34 cellular contexts compared by ENCODE assay signal in genomic region chr2:38281095-38281742, GRCh38.
"Had no signal": no experiment of that assay in that cellular context is flagged by ENCODE, and none has a peak within 500 bp of the region (broad histone marks: within the 10 kb centered on the region; RNA-seq: fewer than 3 reads in every experiment).

No MANE protein-coding gene starts in this region.

- H3K27ac ChIP-seq: adrenal gland, body of pancreas, brain microvascular endothelial cell, breast epithelium, VCaP had no signal

- ATAC-seq: activated CD8-positive, alpha-beta T cell treated with anti-CD3 and anti-CD28 coated beads for 36 hours; activated naive CD4-positive, alpha-beta T cell treated with anti-CD3 and anti-CD28 coated beads, Interleukin-2, amount 50 U/mL, for 72 hours; activated T-cell treated with anti-CD3 and anti-CD28 coated beads, Interleukin-2, amount 50 U/mL, for 4 hours; activated T-cell treated with anti-CD3 and anti-CD28 coated beads, Interleukin-2, amount 50 U/mL, for 72 hours; activated T-helper 17 cell treated with anti-CD3 and anti-CD28 coated beads, Interleukin-2, amount 50 U/mL, for 72 hours; body of pancreas had no signal

- DNase-seq: activated B cell treated with CpG ODN at 0.5 μM for 24 hours; activated CD4-positive, alpha-beta memory T cell treated with anti-CD3 and anti-CD28 coated beads for 36 hours; activated CD4-positive, alpha-beta T cell treated with anti-CD3 and anti-CD28 coated beads for 4 hours; activated CD4-positive, alpha-beta T cell treated with anti-CD3 and anti-CD28 coated beads, Interleukin-2, amount 10 ng/mL, durations not matched to agents 24 days and 14 days; activated CD4-positive, alpha-beta T cell treated with anti-CD3 and anti-CD28 coated beads, Interleukin-2, amount 50 U/mL, for 1 hour; activated CD4-positive, alpha-beta T cell treated with anti-CD3 and anti-CD28 coated beads, Interleukin-2, amount 50 U/mL, for 4 hours; activated CD4-positive, CD25-positive, alpha-beta regulatory T cell treated with anti-CD3 and anti-CD28 coated beads, Interleukin-2, amount 50 U/mL, for 72 hours; activated CD8-positive, alpha-beta memory T cell treated with anti-CD3 and anti-CD28 coated beads, Interleukin-2, amount 50 U/mL, for 4 hours; activated CD8-positive, alpha-beta T cell treated with anti-CD3 and anti-CD28 coated beads for 36 hours; activated effector memory CD4-positive, alpha-beta T cell treated with anti-CD3 and anti-CD28 coated beads, Interleukin-2, amount 50 U/mL, for 16 hours; activated gamma-delta T cell treated with Interleukin-2 at 50 U/mL for 16 hours; activated naive CD4-positive, alpha-beta T cell; activated naive CD4-positive, alpha-beta T cell treated with anti-CD3 and anti-CD28 coated beads for 36 hours; activated naive CD4-positive, alpha-beta T cell treated with anti-CD3 and anti-CD28 coated beads, Interleukin-2, amount 50 U/mL, for 16 hours; activated naive CD8-positive, alpha-beta T cell treated with anti-CD3 and anti-CD28 coated beads for 36 hours; activated T-cell treated with anti-CD3 and anti-CD28 coated beads for 4 hours; activated T-cell treated with anti-CD3 and anti-CD28 coated beads, Interleukin-2, amount 50 U/mL, for 1 hour; activated T-cell treated with anti-CD3 and anti-CD28 coated beads, Interleukin-2, amount 50 U/mL, for 4 hours; activated T-cell treated with anti-CD3 and anti-CD28 coated beads, Interleukin-2, amount 50 U/mL, for 72 hours; adrenal gland; amniotic stem cell; aorta; body of pancreas; brain microvascular endothelial cell; central memory CD4-positive, alpha-beta T cell; T-helper 1 cell; T-helper 2 cell; T-helper 9 cell had no signal

- H3K4me1 ChIP-seq: adrenal gland, body of pancreas, breast epithelium had no signal

- FAIRE-seq: astrocyte, TTC549 had no signal

- H3K27me3 ChIP-seq: body of pancreas, brain microvascular endothelial cell, breast epithelium had no signal

- H3K4me3 ChIP-seq: adrenal gland, body of pancreas, breast epithelium had no signal

- H3K36me3 ChIP-seq: adrenal gland, brain microvascular endothelial cell, breast epithelium had no signal

- H3K9me3 ChIP-seq: adrenal gland, body of pancreas, breast epithelium had no signal
